In the genomic region with DNA sequence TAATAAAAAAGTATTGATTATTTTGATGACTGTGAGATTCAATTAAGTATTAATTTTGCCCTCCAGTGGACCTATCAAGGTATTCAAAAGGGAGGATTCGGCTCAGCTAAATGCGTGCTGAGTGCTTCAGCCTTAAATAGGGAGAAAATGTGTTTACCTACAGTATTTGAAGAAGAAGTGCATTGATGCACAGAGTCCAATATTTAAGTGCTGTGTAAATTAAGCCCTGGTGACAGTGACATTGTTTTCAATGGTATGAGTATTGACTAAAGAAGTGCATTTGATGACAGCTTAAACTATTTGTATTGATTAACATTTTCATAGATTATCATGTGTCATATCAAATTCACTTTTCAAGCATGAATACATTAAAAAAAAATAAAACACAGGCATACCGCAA, we compare ENCODE assay signal across 25 cellular contexts.
DNase-seq lines count a peak whose midpoint lies in the region; ATAC-seq, FAIRE-seq and TF ChIP-seq lines count a peak whose summit lies in the region.
"Had no signal": no experiment of that assay in that cellular context is flagged by ENCODE, and none has a peak within 500 bp of the region (broad histone marks: within the 10 kb centered on the region; RNA-seq: fewer than 3 reads in every experiment).

No MANE protein-coding gene starts in this region.

- no peaks in the 10 kb centered on the region for H3K9me3 Mint-ChIP-seq in CD4-positive, alpha-beta T cell
- no peaks in the 10 kb centered on the region for H3K9me3 Mint-ChIP-seq in activated T-cell treated with anti-CD3 and anti-CD28 coated beads, Interleukin-2, amount 50 U/mL, for 72 hours
- H3K9me3 Mint-ChIP-seq: activated CD4-positive, alpha-beta T cell treated with anti-CD3 and anti-CD28 coated beads, Interleukin-2, amount 10 ng/mL, durations not matched to agents 7 days and 5 days; activated naive CD4-positive, alpha-beta T cell treated with anti-CD3 and anti-CD28 coated beads for 36 hours; stimulated activated effector memory CD8-positive, alpha-beta T cell treated with anti-CD3 and anti-CD28 coated beads, Interleukin-12 subunit alpha, Interleukin-12 subunit beta, amount 100 ng/mL, for 72 hours had no signal

- no peak overlapping the region for H3K4me3 Mint-ChIP-seq in CD4-positive, alpha-beta T cell
- no peak overlapping the region for H3K4me3 Mint-ChIP-seq in activated T-cell treated with anti-CD3 and anti-CD28 coated beads, Interleukin-2, amount 50 U/mL, for 72 hours
- H3K4me3 Mint-ChIP-seq: activated CD4-positive, alpha-beta T cell treated with anti-CD3 and anti-CD28 coated beads, Interleukin-2, amount 10 ng/mL, durations not matched to agents 7 days and 5 days; activated naive CD4-positive, alpha-beta T cell treated with anti-CD3 and anti-CD28 coated beads for 36 hours; stimulated activated effector memory CD8-positive, alpha-beta T cell treated with anti-CD3 and anti-CD28 coated beads, Interleukin-12 subunit alpha, Interleukin-12 subunit beta, amount 100 ng/mL, for 72 hours had no signal

- DNase-seq in NCI-H187 treated with DMSO at 0.1 percent for 48 hours (lab: John Stamatoyannopoulos, UW) (peak; percentile 19), NCI-H187 (lab: John Stamatoyannopoulos, UW) (no peak), NCI-H1417 treated with DMSO at 0.1 percent for 48 hours (lab: John Stamatoyannopoulos, UW) (peak; percentile 77), NCI-H345 treated with DMSO at 0.1 percent for 48 hours (lab: John Stamatoyannopoulos, UW; ENCODE audit: unreplicated experiment) (peak; percentile 85)
- DNase-seq in CD4-positive, alpha-beta T cell, result no peak
- no peak for DNase-seq in activated T-cell treated with anti-CD3 and anti-CD28 coated beads, Interleukin-2, amount 50 U/mL, for 72 hours
- DNase-seq: activated CD4-positive, alpha-beta T cell treated with anti-CD3 and anti-CD28 coated beads, Interleukin-2, amount 10 ng/mL, durations not matched to agents 7 days and 5 days; activated naive CD4-positive, alpha-beta T cell treated with anti-CD3 and anti-CD28 coated beads for 36 hours; activated T-cell treated with anti-CD3 and anti-CD28 coated beads, Interleukin-2, amount 50 U/mL, for 48 hours; brain microvascular endothelial cell; Kasumi-1; left lung; mesenchymal stem cell; MV-4-11; NCI-H226; sigmoid colon; stimulated activated CD4-positive, alpha-beta T cell treated with anti-CD3 and anti-CD28 coated beads, Interleukin-4, amount 100 ng/mL, for 24 hours; T1000; trophoblast cell had no signal

- H3K36me3 Mint-ChIP-seq in CD4-positive, alpha-beta T cell (ENCODE audit: low read depth), result no peaks in the 10 kb centered on the region
- H3K36me3 Mint-ChIP-seq in activated T-cell treated with anti-CD3 and anti-CD28 coated beads, Interleukin-2, amount 50 U/mL, for 72 hours (ENCODE audit: insufficient read depth in 2 of 2), result no peaks in the 10 kb centered on the region
- H3K36me3 Mint-ChIP-seq: stimulated activated effector memory CD8-positive, alpha-beta T cell treated with anti-CD3 and anti-CD28 coated beads, Interleukin-12 subunit alpha, Interleukin-12 subunit beta, amount 100 ng/mL, for 72 hours had no signal

- FAIRE-seq in islet of Langerhans (lab: Jason Lieb, UNC), result peak; percentile 91

- no peak overlapping the region for H3K27ac ChIP-seq in CD4-positive, alpha-beta T cell (ENCODE audit: low read depth, low read length)
- H3K27ac ChIP-seq: brain microvascular endothelial cell, HL-60, left lung, sigmoid colon had no signal

- TF ChIP-seq CTCF in CD4-positive, alpha-beta T cell (IDR thresholded peaks at IDR 0.05), result no peak

- CTCF ChIA-PET in CD4-positive, alpha-beta T cell (lab: Charles Lee), result no interaction called here

- POLR2A ChIA-PET in CD4-positive, alpha-beta T cell (lab: Charles Lee), result no interaction called here

- H3K9me3 ChIP-seq in CD4-positive, alpha-beta T cell (ENCODE audit: control insufficient read depth, low read length), result no peaks in the 10 kb centered on the region
- H3K9me3 ChIP-seq: left lung, sigmoid colon had no signal

- intact Hi-C loops in CD4-positive, alpha-beta T cell (cut with DNase I, micrococcal nuclease), result no loop called here

- peaks cover 31% of the 10 kb centered on the region for H3K27me3 Mint-ChIP-seq in CD4-positive, alpha-beta T cell
- H3K27me3 Mint-ChIP-seq in activated T-cell treated with anti-CD3 and anti-CD28 coated beads, Interleukin-2, amount 50 U/mL, for 72 hours (ENCODE audit: low read depth), result peaks cover 18% of the 10 kb centered on the region

- ATAC-seq in CD4-positive, alpha-beta T cell (ENCODE audit: poor library complexity), result no peak
- ATAC-seq in HG02571 (IDR thresholded peaks at IDR 0.05; ENCODE audit: unreplicated experiment), result no peak
- ATAC-seq in activated T-cell treated with anti-CD3 and anti-CD28 coated beads, Interleukin-2, amount 50 U/mL, for 72 hours (replicated peaks in 1 of 2), result no peak
- ATAC-seq: HCT116; left lung; Panc1; stimulated activated effector memory CD8-positive, alpha-beta T cell treated with anti-CD3 and anti-CD28 coated beads, Interleukin-12 subunit alpha, Interleukin-12 subunit beta, amount 100 ng/mL, for 72 hours had no signal

- H3K27ac Mint-ChIP-seq in CD4-positive, alpha-beta T cell, result no peak overlapping the region
- H3K27ac Mint-ChIP-seq in activated T-cell treated with anti-CD3 and anti-CD28 coated beads, Interleukin-2, amount 50 U/mL, for 72 hours, result no peak overlapping the region
- H3K27ac Mint-ChIP-seq: activated CD4-positive, alpha-beta T cell treated with anti-CD3 and anti-CD28 coated beads, Interleukin-2, amount 10 ng/mL, durations not matched to agents 7 days and 5 days; activated naive CD4-positive, alpha-beta T cell treated with anti-CD3 and anti-CD28 coated beads for 36 hours; stimulated activated effector memory CD8-positive, alpha-beta T cell treated with anti-CD3 and anti-CD28 coated beads, Interleukin-12 subunit alpha, Interleukin-12 subunit beta, amount 100 ng/mL, for 72 hours had no signal

- no peaks in the 10 kb centered on the region for H3K4me1 Mint-ChIP-seq in CD4-positive, alpha-beta T cell (ENCODE audit: low read depth)
- H3K4me1 Mint-ChIP-seq in activated T-cell treated with anti-CD3 and anti-CD28 coated beads, Interleukin-2, amount 50 U/mL, for 72 hours (ENCODE audit: low read depth), result peaks cover 6% of the 10 kb centered on the region
- H3K4me1 Mint-ChIP-seq: activated CD4-positive, alpha-beta T cell treated with anti-CD3 and anti-CD28 coated beads, Interleukin-2, amount 10 ng/mL, durations not matched to agents 7 days and 5 days; stimulated activated effector memory CD8-positive, alpha-beta T cell treated with anti-CD3 and anti-CD28 coated beads, Interleukin-12 subunit alpha, Interleukin-12 subunit beta, amount 100 ng/mL, for 72 hours had no signal

- peaks cover 7% of the 10 kb centered on the region for H3K27me3 ChIP-seq in CD4-positive, alpha-beta T cell (ENCODE audit: control insufficient read depth, insufficient read depth, low read length)

Comparison
In these comparisons a context has a peak if more than half of its experiments do, and no peak if none do; other contexts are left out.
1. DNase-seq: peak in NCI-H187 treated with DMSO at 0.1 percent for 48 hours (single experiment), NCI-H1417 treated with DMSO at 0.1 percent for 48 hours (single experiment) and NCI-H345 treated with DMSO at 0.1 percent for 48 hours (single experiment); none in NCI-H187 (0 of 2), CD4-positive, alpha-beta T cell (0 of 10) and activated T-cell treated with anti-CD3 and anti-CD28 coated beads, Interleukin-2, amount 50 U/mL, for 72 hours (0 of 2).